Comparison of ENCODE assay signal across 23 cellular contexts in the genomic region with DNA sequence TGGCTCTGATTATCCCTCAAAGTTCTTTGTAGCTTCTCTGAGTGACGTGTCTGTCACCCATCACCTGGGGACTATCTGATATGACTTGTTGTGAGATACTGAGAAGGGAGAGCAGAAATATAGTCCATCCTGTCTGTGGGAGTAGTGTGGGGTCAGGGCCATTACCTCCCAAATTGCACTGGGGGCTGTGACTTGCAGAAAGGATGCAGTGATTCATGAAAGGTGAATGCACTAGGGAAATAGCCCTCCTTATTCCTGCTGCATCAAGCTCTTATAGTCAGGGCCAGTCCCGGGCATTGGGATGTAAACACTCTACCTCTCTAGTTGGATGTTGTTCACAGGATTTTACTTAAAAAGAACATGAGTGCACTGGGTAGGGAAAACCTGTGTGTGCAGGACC.
"Had no signal": no experiment of that assay in that cellular context is flagged by ENCODE, and none has a peak within 500 bp of the region (broad histone marks: within the 10 kb centered on the region; RNA-seq: fewer than 3 reads in every experiment).

No MANE protein-coding gene starts in this region.

- H3K4me3 ChIP-seq: dorsolateral prefrontal cortex, gastrocnemius medialis, mucosa of descending colon, neural progenitor cell, pancreas, sigmoid colon, stomach, thoracic aorta, transverse colon had no signal

- H3K27ac ChIP-seq: dorsolateral prefrontal cortex, gastrocnemius medialis, neural progenitor cell, pancreas, sigmoid colon, stomach, thoracic aorta, transverse colon had no signal

- H3K4me1 Mint-ChIP-seq: central memory CD8-positive, alpha-beta T cell; immature natural killer cell; natural killer cell had no signal

- H3K9me3 ChIP-seq: gastrocnemius medialis, mucosa of descending colon, pancreas, sigmoid colon, stomach, thoracic aorta, transverse colon had no signal

- H3K36me3 ChIP-seq: gastrocnemius medialis, neural progenitor cell, pancreas, sigmoid colon, stomach, thoracic aorta, transverse colon had no signal

- H3K27me3 Mint-ChIP-seq: progenitor cell of endocrine pancreas had no signal

- ATAC-seq: esophagus mucosa, gastrocnemius medialis, left colon, mucosa of descending colon, natural killer cell, pancreas had no signal

- H2AFZ ChIP-seq: neural progenitor cell had no signal

- DNase-seq: cortex of kidney; dorsolateral prefrontal cortex; effector CD8-positive, alpha-beta T cell; gastrocnemius medialis; immature natural killer cell; left colon; mammary epithelial cell; mucosa of descending colon; natural killer cell; nucleus accumbens; pancreas; sigmoid colon; small intestine; stimulated activated CD4-positive, alpha-beta T cell treated with anti-CD3 and anti-CD28 coated beads, Interleukin-12 subunit alpha, Interleukin-12 subunit beta, amount 100 ng/mL, for 4 hours; stimulated activated naive CD4-positive, alpha-beta T cell; stomach; substantia nigra; transverse colon had no signal

- H3K9me3 Mint-ChIP-seq: central memory CD8-positive, alpha-beta T cell had no signal

- H3K9ac ChIP-seq: neural progenitor cell had no signal

- H3K36me3 Mint-ChIP-seq: immature natural killer cell, natural killer cell, neural progenitor cell had no signal

- H3K4me2 ChIP-seq: neural progenitor cell had no signal

- H3K27ac Mint-ChIP-seq: immature natural killer cell, natural killer cell, neural progenitor cell, progenitor cell of endocrine pancreas had no signal

- H3K4me1 ChIP-seq: gastrocnemius medialis, neural progenitor cell, sigmoid colon, transverse colon had no signal

- H3K27me3 ChIP-seq: gastrocnemius medialis, neural progenitor cell, pancreas, sigmoid colon, stomach, transverse colon had no signal

- H3K4me3 Mint-ChIP-seq: central memory CD8-positive, alpha-beta T cell; immature natural killer cell; natural killer cell; neural progenitor cell had no signal
